ENCODE assay signal across 8 cellular contexts in genomic region chr20:63968928-63969760, GRCh38. TPM values are rescaled to one million over a fixed set of nuclear protein-coding genes. Genes with fewer than 3 reads are reported as not detected.
DNase-seq lines count a peak whose midpoint lies in the region; ATAC-seq and TF ChIP-seq lines count a peak whose summit lies in the region.

No MANE protein-coding gene starts in this region.

- peaks cover 36% of the 10 kb centered on the region for H3K4me1 Mint-ChIP-seq in brain

- peak overlapping the region in 4 of 5 experiments; percentile 59 to 92 (median 85) for H3K27ac Mint-ChIP-seq in brain

- H3K36me3 Mint-ChIP-seq in brain: peaks cover 20% of the 10 kb centered on the region

- ATAC-seq in left lobe of liver: peak; percentile 68
- ATAC-seq in stimulated activated naive CD8-positive, alpha-beta T cell treated with anti-CD3 and anti-CD28 coated beads, Interleukin-15, Interleukin-2, amounts not matched to agents 100 U/mL and 50 U/mL, for 24 hours: peak; percentile 5
- no peak for ATAC-seq in HG02885 (IDR thresholded peaks at IDR 0.05; ENCODE audit: poor library complexity, unreplicated experiment)
- no peak for ATAC-seq in HG03354 (IDR thresholded peaks at IDR 0.05; ENCODE audit: poor library complexity, severe bottlenecking, unreplicated experiment)

- H3K4me3 Mint-ChIP-seq in brain: peak overlapping the region; percentile 82 to 89 (median 84)

- peak; percentile 39 for DNase-seq in ELR (ENCODE audit: low read depth)
- DNase-seq in NCI-H2171 (lab: John Stamatoyannopoulos, UW): peak; percentile 69
- DNase-seq in left lobe of liver (ENCODE audit: low spot score): peak; percentile 86
- peak; percentile 46 for DNase-seq in stimulated activated naive CD8-positive, alpha-beta T cell treated with anti-CD3 and anti-CD28 coated beads, Interleukin-15, Interleukin-2, amounts not matched to agents 100 U/mL and 50 U/mL, for 24 hours
- DNase-seq in NOMO-1 treated with dmso at 0.1 percent for 144 hours (lab: John Stamatoyannopoulos, UW; ENCODE audit: unreplicated experiment): no peak

- no peaks in the 10 kb centered on the region for H3K27me3 Mint-ChIP-seq in brain

- no peak for TF ChIP-seq CTCF in brain (conservative IDR thresholded peaks at IDR 0.05)

- peaks cover 0 to 2% (median 0%) of the 10 kb centered on the region in 5 experiments for H3K9me3 Mint-ChIP-seq in brain

RNA-seq across cellular contexts. Expression of gene ZNF512B, which starts 0.6 kb away (rescaled TPM):
- 15.2 TPM for polyA plus RNA-seq in brain (ENCODE audit: insufficient read depth, low read depth, low replicate concordance)
- total RNA-seq in left lobe of liver: 21.4 TPM

RNA-seq across cellular contexts. Expression of gene SAMD10, which starts 10.3 kb away (rescaled TPM):
- 29.4 TPM for polyA plus RNA-seq in brain (ENCODE audit: insufficient read depth, low read depth, low replicate concordance)
- 3.5 TPM for total RNA-seq in left lobe of liver

RNA-seq across cellular contexts. Expression of gene PRPF6, which starts 11.8 kb away (rescaled TPM):
- polyA plus RNA-seq in brain (ENCODE audit: insufficient read depth, low read depth, low replicate concordance): 196 TPM
- 24.2 TPM for total RNA-seq in left lobe of liver

RNA-seq across cellular contexts. Expression of gene UCKL1, which starts 12.9 kb away (rescaled TPM):
- polyA plus RNA-seq in brain (ENCODE audit: insufficient read depth, low read depth, low replicate concordance): 45.7 TPM
- total RNA-seq in left lobe of liver: 20.2 TPM

Comparison
In these comparisons a context has a peak if more than half of its experiments do, and no peak if none do; other contexts are left out.
1. ATAC-seq: peak in left lobe of liver (single experiment) and stimulated activated naive CD8-positive, alpha-beta T cell treated with anti-CD3 and anti-CD28 coated beads, Interleukin-15, Interleukin-2, amounts not matched to agents 100 U/mL and 50 U/mL, for 24 hours (single experiment); none in HG02885 (single experiment) and HG03354 (single experiment).